ENCODE assay signal across 22 cellular contexts in the genomic region with DNA sequence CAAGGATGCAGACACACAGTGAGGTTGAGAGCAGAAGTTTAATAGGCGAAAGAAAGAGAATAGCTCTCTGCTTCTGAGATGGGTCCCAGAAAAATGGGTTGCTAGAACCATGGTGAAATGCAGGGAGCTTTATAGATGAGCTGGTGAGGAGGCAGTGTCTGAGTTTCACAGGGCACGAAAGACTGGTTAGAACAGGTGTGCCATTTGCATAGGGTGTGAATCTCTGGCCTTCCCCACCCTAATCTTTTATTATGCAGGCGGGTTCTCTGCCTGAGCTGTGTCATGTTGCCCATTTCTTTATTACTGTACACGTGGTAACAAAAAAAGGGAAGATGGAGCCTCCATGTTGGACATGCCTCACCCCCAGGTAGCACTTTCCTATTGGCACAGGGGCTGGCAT. TPM values are rescaled to one million over a fixed set of nuclear protein-coding genes. Genes with fewer than 3 reads are reported as not detected.
DNase-seq lines count a peak whose midpoint lies in the region; ATAC-seq, FAIRE-seq and TF ChIP-seq lines count a peak whose summit lies in the region.
"Had no signal": no experiment of that assay in that cellular context is flagged by ENCODE, and none has a peak within 500 bp of the region (broad histone marks: within the 10 kb centered on the region; RNA-seq: fewer than 3 reads in every experiment).

No MANE protein-coding gene starts in this region.

- FAIRE-seq in GM19239 (lab: Jason Lieb, UNC): peak; percentile 18
- FAIRE-seq in colon (lab: Jason Lieb, UNC): peak; percentile 36
- FAIRE-seq: GM12878 had no signal

- no peaks in the 10 kb centered on the region for H3K9me3 ChIP-seq in upper lobe of left lung
- H3K9me3 ChIP-seq: BE2C had no signal

- ATAC-seq in left colon (peak; percentile 100), upper lobe of left lung (ENCODE audit: low FRiP score in 2 of 2) (no peak), GM18511 (IDR thresholded peaks at IDR 0.05; ENCODE audit: unreplicated experiment) (no peak)
- ATAC-seq: GM12878, Panc1, SK-N-SH treated with all-trans-retinoic acid at 6 μM for 48 hours, T-cell had no signal

- DNase-seq in GM19239 (ENCODE audit: insufficient read length, low spot score) (no peak), NCI-H69 (lab: John Stamatoyannopoulos, UW) (peak; percentile 1), left colon (peak; percentile 8 to 39), upper lobe of left lung (no peak), EL (no peak)
- no peak for DNase-seq in stimulated activated CD4-positive, alpha-beta T cell treated with anti-CD3 and anti-CD28 coated beads, Interleukin-1b, Interleukin-23, amount 100 ng/mL, for 48 hours
- DNase-seq: BE2C, DMS79, KBM-7, NCI-H1092, NCI-H1436, NCI-H2029, NCI-H2171, NCI-H345, NCI-H524, T-cell had no signal

- 72 to 77% methylated on average over 4 of the region's 4 CpGs for WGBS in upper lobe of left lung, 2 donors

- no peaks in the 10 kb centered on the region for H3K36me3 ChIP-seq in upper lobe of left lung
- H3K36me3 ChIP-seq: BE2C had no signal

- intact Hi-C loops in left colon (cut with DNase I, micrococcal nuclease): no loop called here

- no peak for TF ChIP-seq POLR2A in upper lobe of left lung (IDR thresholded peaks at IDR 0.05)

- TF ChIP-seq EP300 in upper lobe of left lung (IDR thresholded peaks at IDR 0.05): no peak

- no peak overlapping the region for H3K4me3 ChIP-seq in upper lobe of left lung
- H3K4me3 ChIP-seq: GM12878 had no signal

- no peak overlapping the region for H3K27ac ChIP-seq in upper lobe of left lung
- H3K27ac ChIP-seq: HL-60 had no signal

- no peaks in the 10 kb centered on the region for H3K27me3 ChIP-seq in upper lobe of left lung
- H3K27me3 ChIP-seq: BE2C had no signal

- H3K4me1 ChIP-seq in upper lobe of left lung: no peaks in the 10 kb centered on the region
- H3K4me1 ChIP-seq: BE2C had no signal

- no peak for TF ChIP-seq CTCF in upper lobe of left lung (IDR thresholded peaks at IDR 0.05)

RNA-seq across cellular contexts. Expression of gene FUNDC1, which starts 39.1 kb away (rescaled TPM):
- 10 to 100 TPM in 1 of 2 donors, 1 to 10 TPM in 1; 9.7 to 12.1 TPM for total RNA-seq in left colon
- 10 to 100 TPM in 1 of 6 donors, 1 to 10 TPM in 5; 1.3 to 14.6 (median 8.0) TPM for total RNA-seq in upper lobe of left lung

Comparison
In these comparisons a context has a peak if more than half of its experiments do, and no peak if none do; other contexts are left out.
1. DNase-seq: peak in NCI-H69 (single experiment) and left colon (2 of 2); none in GM19239 (single experiment), stimulated activated CD4-positive, alpha-beta T cell treated with anti-CD3 and anti-CD28 coated beads, Interleukin-1b, Interleukin-23, amount 100 ng/mL, for 48 hours (single experiment), upper lobe of left lung (0 of 2) and EL (single experiment).